ENCODE assay signal across 8 cellular contexts in the genomic region with DNA sequence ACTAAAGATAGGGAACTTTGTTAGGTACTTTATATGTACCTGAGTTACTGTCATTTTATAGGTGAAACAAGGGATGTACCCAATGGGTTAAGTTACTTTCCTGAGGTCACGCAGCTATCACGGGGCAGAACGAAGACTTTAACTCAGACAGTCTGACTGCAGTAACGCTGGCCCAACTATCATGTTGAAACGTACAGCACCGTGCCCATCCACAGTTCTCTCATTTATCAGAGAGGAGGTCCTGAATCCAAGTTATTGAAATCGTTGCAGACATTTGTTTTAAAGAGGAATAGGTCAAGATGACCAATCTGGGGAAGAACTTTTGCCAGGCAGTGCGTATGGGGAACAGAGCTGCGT. TPM values are rescaled to one million over a fixed set of nuclear protein-coding genes. Genes with fewer than 3 reads are reported as not detected.
A peak's percentile ranks its signal among the peaks of the same experiment; 100 is the strongest.
DNase-seq lines count a peak whose midpoint lies in the region; ATAC-seq and TF ChIP-seq lines count a peak whose summit lies in the region.

No MANE protein-coding gene starts in this region.

- no TSS peak for BruUV-seq in HCT116 (replicated peaks; lab: Mats Ljungman, UMichigan)

- no peak for TF ChIP-seq CTCF in DOHH2 (IDR thresholded peaks at IDR 0.05; ENCODE audit: low read depth, low read length, poor library complexity, severe bottlenecking)
- TF ChIP-seq CTCF in HCT116 (IDR thresholded peaks at IDR 0.05 in 2 of 3, conservative IDR thresholded peaks at IDR 0.05 in 1 of 3; ENCODE audit: borderline replicate concordance in 1 of 3, insufficient read depth in 1 of 3, low read depth in 2 of 3, low read length in 2 of 3), result no peak
- TF ChIP-seq CTCF in SU-DHL-6 (IDR thresholded peaks at IDR 0.05; ENCODE audit: insufficient read depth, low read length, poor library complexity, severe bottlenecking), result no peak
- no peak for TF ChIP-seq CTCF in type B pancreatic cell (conservative IDR thresholded peaks at IDR 0.05)

- no peak overlapping the region for H3K9ac ChIP-seq in HCT116 (ENCODE audit: low read length)
- H3K9ac ChIP-seq in SU-DHL-6 (ENCODE audit: low read length), result peak overlapping the region; percentile 86
- H3K9ac ChIP-seq in iPS-15b (ENCODE audit: low read depth, low read length), result no peak overlapping the region

- peaks cover 3% of the 10 kb centered on the region for H3K36me3 Mint-ChIP-seq in type B pancreatic cell

- H3K79me2 ChIP-seq in DOHH2 (ENCODE audit: control insufficient read depth, low read length) (peaks cover 40% of the 10 kb centered on the region), HCT116 (ENCODE audit: insufficient read depth, low read length) (peaks cover 30% of the 10 kb centered on the region), SU-DHL-6 (ENCODE audit: insufficient read depth, low read length) (peaks cover 40% of the 10 kb centered on the region)

- H3K9me3 ChIP-seq in DOHH2 (ENCODE audit: control insufficient read depth, insufficient read depth, low read length) (no peaks in the 10 kb centered on the region), HCT116 (ENCODE audit: control insufficient read depth in 1 of 2, insufficient read depth in 1 of 2, low read depth in 1 of 2, low read length in 2 of 2) (no peaks in the 10 kb centered on the region), SU-DHL-6 (ENCODE audit: insufficient read depth, low read length) (no peaks in the 10 kb centered on the region), iPS-15b (ENCODE audit: control insufficient read depth, insufficient read depth, low read length) (no peaks in the 10 kb centered on the region)

- H3K27ac Mint-ChIP-seq in type B pancreatic cell, result peak overlapping the region; percentile 20

- H3K4me3 ChIP-seq in DOHH2 (ENCODE audit: low read length) (peak overlapping the region; percentile 61), HCT116 (replicated peaks in 1 of 2; ENCODE audit: low read depth in 1 of 2, low read length in 2 of 2) (peak overlapping the region; percentile 30 to 76), SU-DHL-6 (ENCODE audit: insufficient read depth, low read length, poor library complexity, severe bottlenecking) (peak overlapping the region; percentile 45), iPS-15b (ENCODE audit: low read depth, low read length) (peak overlapping the region; percentile 51)

- RAD21 ChIA-PET in HCT116 (lab: Charles Lee; ENCODE audit: low non-redundant PET in 1 of 2, low total read pairs in 2 of 2, uncharacterized antibody in 2 of 2, unreplicated experiment in 2 of 2), result no interaction called here

- H3K36me3 ChIP-seq in DOHH2 (ENCODE audit: control insufficient read depth, low read length) (peaks cover 20% of the 10 kb centered on the region), HCT116 (ENCODE audit: control insufficient read depth in 1 of 2, insufficient read depth in 2 of 2, low read length in 2 of 2) (no peaks in the 10 kb centered on the region), SU-DHL-6 (ENCODE audit: low read length) (no peaks in the 10 kb centered on the region), iPS-15b (ENCODE audit: control insufficient read depth, insufficient read depth, low read length) (no peaks in the 10 kb centered on the region)

- peaks cover 11% of the 10 kb centered on the region for H3K27me3 Mint-ChIP-seq in type B pancreatic cell

- H3K27ac ChIP-seq in DOHH2 (ENCODE audit: low read depth, low read length) (peak overlapping the region; percentile 88), HCT116 (ENCODE audit: low read depth, low read length) (no peak overlapping the region), SU-DHL-6 (ENCODE audit: low read depth, low read length) (peak overlapping the region; percentile 90)

- ATAC-seq in HCT116, result no peak

- no peak for TF ChIP-seq POLR2A in HCT116 (IDR thresholded peaks at IDR 0.05; ENCODE audit: borderline replicate concordance, extremely low read depth, insufficient read depth, insufficient read length)

- H2AFZ ChIP-seq in HCT116 (ENCODE audit: low read depth, low read length, poor library complexity, severe bottlenecking), result peak overlapping the region; percentile 98
- H2AFZ ChIP-seq in SU-DHL-6 (ENCODE audit: low read depth, low read length, severe bottlenecking), result peak overlapping the region; percentile 20

- H3K9me3 Mint-ChIP-seq in type B pancreatic cell, result no peaks in the 10 kb centered on the region

- H3K4me1 ChIP-seq in DOHH2 (ENCODE audit: control insufficient read depth, low read length), result peaks cover 71% of the 10 kb centered on the region
- H3K4me1 ChIP-seq in HCT116 (ENCODE audit: control insufficient read depth in 1 of 2, insufficient read depth in 2 of 2, low read length in 2 of 2), result peaks cover 14 to 25% of the 10 kb centered on the region in 2 experiments
- peaks cover 24% of the 10 kb centered on the region for H3K4me1 ChIP-seq in iPS-15b (ENCODE audit: control insufficient read depth, insufficient read depth, low read length)

- POLR2A ChIA-PET in HCT116 (lab: Charles Lee), result no interaction called here

- H3K4me2 ChIP-seq in DOHH2 (ENCODE audit: low read length), result peak overlapping the region; percentile 65
- peak overlapping the region; percentile 87 for H3K4me2 ChIP-seq in HCT116 (ENCODE audit: low read length)
- H3K4me2 ChIP-seq in SU-DHL-6 (ENCODE audit: low read depth, low read length, poor library complexity, severe bottlenecking), result peak overlapping the region; percentile 86

- H3K27me3 ChIP-seq in DOHH2 (ENCODE audit: control insufficient read depth, low read length), result no peaks in the 10 kb centered on the region
- no peaks in the 10 kb centered on the region for H3K27me3 ChIP-seq in HCT116 (ENCODE audit: insufficient read depth, low read length)
- no peaks in the 10 kb centered on the region for H3K27me3 ChIP-seq in SU-DHL-6 (ENCODE audit: low read length)
- peaks cover 25% of the 10 kb centered on the region for H3K27me3 ChIP-seq in iPS-15b (ENCODE audit: control insufficient read depth, insufficient read depth, low read length)

- H3K4me3 Mint-ChIP-seq in type B pancreatic cell, result peak overlapping the region; percentile 86

- peaks cover 11% of the 10 kb centered on the region for H4K20me1 ChIP-seq in DOHH2 (ENCODE audit: control insufficient read depth, insufficient read depth, low read depth, low read length)
- no peaks in the 10 kb centered on the region for H4K20me1 ChIP-seq in HCT116 (ENCODE audit: insufficient read depth)
- peaks cover 5% of the 10 kb centered on the region; the same call in 1 of the 2 replicates for H4K20me1 ChIP-seq in SU-DHL-6 (ENCODE audit: low read depth, low read length)

- no peak for DNase-seq in HCT116 (ENCODE audit: low read depth, low spot score)
- DNase-seq in type B pancreatic cell (ENCODE audit: extremely low spot score, unreplicated experiment), result no peak
- no peak for DNase-seq in NCI-H2107 treated with DMSO at 0.1 percent for 48 hours (lab: John Stamatoyannopoulos, UW; ENCODE audit: unreplicated experiment)
- DNase-seq in GM19240 (ENCODE audit: insufficient read length, low spot score), result no peak
- DNase-seq in islet precursor cell, result no peak

- H3K9me2 ChIP-seq in DOHH2 (replicated peaks; ENCODE audit: control insufficient read depth, low read length), result no peaks in the 10 kb centered on the region
- no peaks in the 10 kb centered on the region for H3K9me2 ChIP-seq in HCT116 (ENCODE audit: insufficient read depth)
- H3K9me2 ChIP-seq in SU-DHL-6 (replicated peaks; ENCODE audit: insufficient read depth, low read length), result no peaks in the 10 kb centered on the region

- CTCF ChIA-PET in HCT116 (lab: Charles Lee), result no interaction called here

- intact Hi-C loops in HCT116 (cut with micrococcal nuclease), result no loop called here

- no peak for TF ChIP-seq RAD21 in HCT116 (IDR thresholded peaks at IDR 0.05; ENCODE audit: low read depth)

- H3K4me1 Mint-ChIP-seq in type B pancreatic cell (ENCODE audit: unreplicated experiment), result peaks cover 30% of the 10 kb centered on the region

- peaks cover 22% of the 10 kb centered on the region for H3F3A ChIP-seq in DOHH2 (ENCODE audit: control insufficient read depth, insufficient read depth)
- H3F3A ChIP-seq in SU-DHL-6 (ENCODE audit: insufficient read depth), result peaks cover 42% of the 10 kb centered on the region

TF ChIP-seq in HCT116, 20 proteins besides CTCF, POLR2A, EP300 and RAD21:
- TF ChIP-seq EZH2 (IDR thresholded peaks at IDR 0.05) (no peak), TCF7L2 (IDR thresholded peaks at IDR 0.05; ENCODE audit: borderline replicate concordance, extremely low read depth, insufficient read depth, insufficient read length) (no peak), SRF (IDR thresholded peaks at IDR 0.05; ENCODE audit: low read depth) (no peak), POLR2AphosphoS5 (IDR thresholded peaks at IDR 0.05; ENCODE audit: low read depth, low read length) (no peak), ZFX (IDR thresholded peaks at IDR 0.05) (no peak), EZH2phosphoT487 (IDR thresholded peaks at IDR 0.05; ENCODE audit: borderline replicate concordance) (no peak), CEBPB (IDR thresholded peaks at IDR 0.05; ENCODE audit: low read depth) (no peak), ZNF274 (IDR thresholded peaks at IDR 0.05; ENCODE audit: low read depth, low read length) (no peak), ELF1 (IDR thresholded peaks at IDR 0.05; ENCODE audit: borderline replicate concordance, low read depth) (no peak)
- TF ChIP-seq, protein P1, sequence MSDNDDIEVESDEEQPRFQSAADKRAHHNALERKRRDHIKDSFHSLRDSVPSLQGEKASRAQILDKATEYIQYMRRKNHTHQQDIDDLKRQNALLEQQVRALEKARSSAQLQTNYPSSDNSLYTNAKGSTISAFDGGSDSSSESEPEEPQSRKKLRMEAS (IDR thresholded peaks at IDR 0.05), result no peak
- TF ChIP-seq, protein P2, sequence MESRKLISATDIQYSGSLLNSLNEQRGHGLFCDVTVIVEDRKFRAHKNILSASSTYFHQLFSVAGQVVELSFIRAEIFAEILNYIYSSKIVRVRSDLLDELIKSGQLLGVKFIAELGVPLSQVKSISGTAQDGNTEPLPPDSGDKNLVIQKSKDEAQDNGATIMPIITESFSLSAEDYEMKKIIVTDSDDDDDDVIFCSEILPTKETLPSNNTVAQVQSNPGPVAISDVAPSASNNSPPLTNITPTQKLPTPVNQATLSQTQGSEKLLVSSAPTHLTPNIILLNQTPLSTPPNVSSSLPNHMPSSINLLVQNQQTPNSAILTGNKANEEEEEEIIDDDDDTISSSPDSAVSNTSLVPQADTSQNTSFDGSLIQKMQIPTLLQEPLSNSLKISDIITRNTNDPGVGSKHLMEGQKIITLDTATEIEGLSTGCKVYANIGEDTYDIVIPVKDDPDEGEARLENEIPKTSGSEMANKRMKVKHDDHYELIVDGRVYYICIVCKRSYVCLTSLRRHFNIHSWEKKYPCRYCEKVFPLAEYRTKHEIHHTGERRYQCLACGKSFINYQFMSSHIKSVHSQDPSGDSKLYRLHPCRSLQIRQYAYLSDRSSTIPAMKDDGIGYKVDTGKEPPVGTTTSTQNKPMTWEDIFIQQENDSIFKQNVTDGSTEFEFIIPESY (IDR thresholded peaks at IDR 0.05; ENCODE audit: extremely low read depth, insufficient replicate concordance, low read length), result no peak

RNA-seq across cellular contexts. Expression of a gene that starts 0.6 kb away (rescaled TPM):
- total RNA-seq in HCT116 (2021; ENCODE audit: unreplicated experiment), result 81.0 TPM
- 31.4 and 49.4 TPM in 2 replicates for polyA plus RNA-seq in HCT116 (2012)
- 43.1 and 45.6 TPM in 2 replicates for total RNA-seq in type B pancreatic cell (ENCODE audit: low replicate concordance)
